Comparison of ENCODE assay signal across 1 cellular context in genomic region chr20:1309439-1309847, GRCh38.
TF ChIP-seq lines count a peak whose summit lies in the region.

No MANE protein-coding gene starts in this region.

TF ChIP-seq in SK-N-SH treated with all-trans-retinoic acid at 6 μM for 48 hours, 23 proteins besides CTCF, POLR2A, EP300 and RAD21 (continued from another document):
- TF ChIP-seq PATZ1 (CRISPR knock-in tag; IDR thresholded peaks at IDR 0.05; ENCODE audit: borderline replicate concordance) (no peak), CSRNP3 (CRISPR knock-in tag; IDR thresholded peaks at IDR 0.05) (no peak), OSR1 (CRISPR knock-in tag; IDR thresholded peaks at IDR 0.05) (no peak), ZNF565 (CRISPR knock-in tag; conservative IDR thresholded peaks at IDR 0.05; ENCODE audit: low read depth) (no peak), ISL1 (CRISPR knock-in tag; IDR thresholded peaks at IDR 0.05) (no peak), TCF4 (CRISPR knock-in tag; IDR thresholded peaks at IDR 0.05; ENCODE audit: borderline replicate concordance) (no peak), TSHZ2 (CRISPR knock-in tag; IDR thresholded peaks at IDR 0.05) (no peak), PPARA (CRISPR knock-in tag; IDR thresholded peaks at IDR 0.05; ENCODE audit: borderline replicate concordance) (no peak), ZNF8 (CRISPR knock-in tag; IDR thresholded peaks at IDR 0.05) (no peak), SNAI2 (CRISPR knock-in tag; IDR thresholded peaks at IDR 0.05) (no peak), CSDC2 (CRISPR knock-in tag; IDR thresholded peaks at IDR 0.05) (no peak), RARB (CRISPR knock-in tag; IDR thresholded peaks at IDR 0.05) (no peak)
